In the genomic region with DNA sequence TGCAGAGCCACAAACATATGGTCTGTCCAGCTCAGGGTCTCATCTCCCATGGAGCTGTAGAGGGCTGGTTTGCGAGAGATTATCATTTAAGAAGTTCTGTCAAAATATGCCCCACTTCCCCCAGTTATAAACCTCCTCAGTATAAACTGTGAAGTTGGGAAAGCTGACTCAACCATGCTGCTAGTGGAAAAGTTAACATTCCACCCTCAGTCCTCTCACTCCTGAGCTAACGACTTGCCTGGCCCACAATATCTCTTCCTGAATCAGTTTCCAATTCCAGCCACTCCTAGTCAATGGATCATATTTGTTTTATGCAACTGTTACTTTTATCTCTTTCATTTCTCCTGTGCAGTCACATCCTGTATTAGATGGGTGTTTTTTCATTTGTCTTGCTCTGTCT, we compare ENCODE assay signal across 21 cellular contexts.
DNase-seq lines count a peak whose midpoint lies in the region; ATAC-seq and TF ChIP-seq lines count a peak whose summit lies in the region.
"Had no signal": no experiment of that assay in that cellular context is flagged by ENCODE, and none has a peak within 500 bp of the region (broad histone marks: within the 10 kb centered on the region; RNA-seq: fewer than 3 reads in every experiment).

No MANE protein-coding gene starts in this region.

- no peaks in the 10 kb centered on the region for H3K9me3 ChIP-seq in IMR-90 (ENCODE audit: control insufficient read depth, insufficient read depth, low read length)
- H3K9me3 ChIP-seq: MG63 had no signal

- in situ Hi-C loops in IMR-90 (cut with MboI; ENCODE audit: low sequenced_read_pairs), result no loop called here

- no peak overlapping the region for H2BK20ac ChIP-seq in IMR-90 (ENCODE audit: low read depth, low read length)

- intact Hi-C loops in IMR-90 (cut with micrococcal nuclease), result no loop called here

- TF ChIP-seq CTCF in IMR-90 (conservative IDR thresholded peaks at IDR 0.05; ENCODE audit: low read depth, low read length) (no peak), fibroblast of mammary gland (conservative IDR thresholded peaks at IDR 0.05; ENCODE audit: control insufficient read depth, insufficient read depth, low read depth, low read length) (no peak), omental fat pad (IDR thresholded peaks at IDR 0.05) (no peak)

- TF ChIP-seq RAD21 in IMR-90 (IDR thresholded peaks at IDR 0.05; ENCODE audit: low read length), result no peak

- peaks cover 2% of the 10 kb centered on the region; the same call in 1 of the 2 replicates for H3K4me1 ChIP-seq in IMR-90 (ENCODE audit: control insufficient read depth, insufficient read depth, low read length)

- H2AK9ac ChIP-seq in IMR-90 (replicated peaks; ENCODE audit: low read depth, low read length, poor library complexity), result no peak overlapping the region

- no peak overlapping the region for H3K4me2 ChIP-seq in IMR-90 (ENCODE audit: low read depth, low read length)
- H3K4me2 ChIP-seq: BLaER1 had no signal

- no peak overlapping the region for H3K56ac ChIP-seq in IMR-90 (ENCODE audit: extremely low read depth, insufficient read depth, low read length)

- no peak overlapping the region for H3K4ac ChIP-seq in IMR-90 (ENCODE audit: low read depth, low read length)

- dilution Hi-C loops in IMR-90 (cut with HindIII; ENCODE audit: low sequenced_read_pairs, unreplicated experiment), result no loop called here

- H2BK5ac ChIP-seq in IMR-90 (ENCODE audit: low read depth, low read length, poor library complexity, severe bottlenecking), result no peak overlapping the region

- no peak overlapping the region for H4K91ac ChIP-seq in IMR-90 (ENCODE audit: insufficient read depth, low read depth, low read length)

- no peak overlapping the region for H4K8ac ChIP-seq in IMR-90 (ENCODE audit: low read depth in 2 of 2, low read length in 2 of 2)

- no peak overlapping the region for H3K23ac ChIP-seq in IMR-90 (ENCODE audit: low read depth, low read length)

- no peak overlapping the region for H2AFZ ChIP-seq in IMR-90 (replicated peaks; ENCODE audit: low read length, poor library complexity)

- peak overlapping the region; percentile 49; the same call in 1 of the 2 replicates for H2AK5ac ChIP-seq in IMR-90 (ENCODE audit: low read depth, low read length)

- no peak overlapping the region for H3K18ac ChIP-seq in IMR-90 (ENCODE audit: low read depth, low read length)

- peaks cover 3% of the 10 kb centered on the region; the same call in 1 of the 2 replicates for H3K9me1 ChIP-seq in IMR-90 (ENCODE audit: insufficient read depth, low read length)

- no CpG with 5 or more reads among the region's 2 CpGs for WGBS in IMR-90 (ENCODE audit: extremely low coverage in 2 of 2, insufficient read length in 1 of 2), 2 experiments

- POLR2A ChIA-PET in IMR-90 (lab: Charles Lee; ENCODE audit: unreplicated experiment), result no interaction called here

- no peaks in the 10 kb centered on the region for H3K36me3 ChIP-seq in IMR-90 (ENCODE audit: control insufficient read depth, insufficient read depth, low read length)
- H3K36me3 ChIP-seq: BLaER1, MG63 had no signal

- DNase-seq in EH (ENCODE audit: low read depth), result peak; percentile 54
- DNase-seq in IMR-90, result peak; percentile 53
- DNase-seq in fibroblast of mammary gland (ENCODE audit: low read depth), result peak; percentile 33
- no peak for DNase-seq in omental fat pad (ENCODE audit: low spot score)
- no peak for DNase-seq in activated effector memory CD4-positive, alpha-beta T cell treated with Interleukin-2 at 50 U/mL for 16 hours
- DNase-seq: CD4-positive, CD25-positive, alpha-beta regulatory T cell; DMS153; DND-41; KG1; MG63; NCI-H1105 treated with DMSO at 0.1 percent for 48 hours; NCI-H2029; NCI-H446; NCI-H524 treated with DMSO at 0.1 percent for 48 hours; NCI-H774; SIG-M5 had no signal

- H3K4me3 ChIP-seq in IMR-90 (ENCODE audit: insufficient read depth, low read depth, low read length), result no peak overlapping the region
- no peak overlapping the region for H3K4me3 ChIP-seq in fibroblast of mammary gland (ENCODE audit: control insufficient read depth, low read depth, low read length)
- H3K4me3 ChIP-seq: BLaER1, MG63, SK-N-MC had no signal

- H3K14ac ChIP-seq in IMR-90 (replicated peaks; ENCODE audit: low read depth, low read length), result no peak overlapping the region

- no peak overlapping the region for H3K9ac ChIP-seq in IMR-90 (ENCODE audit: low read depth, low read length)
- H3K9ac ChIP-seq: BLaER1 had no signal

- H4K5ac ChIP-seq in IMR-90 (ENCODE audit: low read depth, low read length), result no peak overlapping the region

- H4K20me1 ChIP-seq in IMR-90 (ENCODE audit: insufficient read depth, low read length), result no peaks in the 10 kb centered on the region
- H4K20me1 ChIP-seq: BLaER1 had no signal

- H2BK120ac ChIP-seq in IMR-90 (ENCODE audit: low read depth, low read length), result no peak overlapping the region

- no peaks in the 10 kb centered on the region for H3K79me1 ChIP-seq in IMR-90 (ENCODE audit: low read depth in 1 of 2, low read length in 2 of 2)

- H3K27ac ChIP-seq in IMR-90 (ENCODE audit: insufficient read depth, low read length), result no peak overlapping the region
- H3K27ac ChIP-seq: BLaER1, SK-N-MC had no signal

- no TSS peak for BruUV-seq in IMR-90 (replicated peaks; lab: Mats Ljungman, UMichigan)

- no peak overlapping the region for H2BK15ac ChIP-seq in IMR-90 (ENCODE audit: low read depth, low read length)

- H3K27me3 ChIP-seq in IMR-90 (ENCODE audit: control insufficient read depth, insufficient read depth, low read length), result no peaks in the 10 kb centered on the region
- H3K27me3 ChIP-seq: BLaER1, MG63 had no signal

- peak; percentile 88 for ATAC-seq in IMR-90 (ENCODE audit: low read depth)
- ATAC-seq in HG02588 (IDR thresholded peaks at IDR 0.05; ENCODE audit: unreplicated experiment), result no peak
- no peak for ATAC-seq in omental fat pad (ENCODE audit: low FRiP score)
- no peak for ATAC-seq in HG02870 (IDR thresholded peaks at IDR 0.05; ENCODE audit: unreplicated experiment)
- ATAC-seq: HCT116 had no signal

- CTCF ChIA-PET in IMR-90 (lab: Yijun Ruan, JAX), result interaction anchor here (1.5 kb wide), 1 partner anchor 20 kb away, joined by 3 read pairs; no protein-coding TSS in a partner anchor

- TF ChIP-seq POLR2A in IMR-90 (IDR thresholded peaks at IDR 0.05; ENCODE audit: low read depth, low read length), result no peak

TF ChIP-seq in IMR-90, 13 proteins besides CTCF, POLR2A, EP300 and RAD21:
- TF ChIP-seq MAFK (IDR thresholded peaks at IDR 0.05; ENCODE audit: low read depth, low read length) (no peak), MXI1 (IDR thresholded peaks at IDR 0.05; ENCODE audit: borderline replicate concordance, low read depth, low read length) (no peak), FOS (IDR thresholded peaks at IDR 0.05; ENCODE audit: low read depth, low read length) (no peak), RCOR1 (IDR thresholded peaks at IDR 0.05; ENCODE audit: insufficient replicate concordance, low read length) (no peak), SMC3 (IDR thresholded peaks at IDR 0.05; ENCODE audit: low read depth, low read length) (no peak), CHD1 (IDR thresholded peaks at IDR 0.05; ENCODE audit: low read depth, low read length) (no peak), RFX5 (IDR thresholded peaks at IDR 0.05; ENCODE audit: low read depth, low read length) (no peak), MAZ (IDR thresholded peaks at IDR 0.05; ENCODE audit: borderline replicate concordance, low read depth, low read length) (no peak), USF2 (IDR thresholded peaks at IDR 0.05; ENCODE audit: low read depth, low read length) (no peak), ELK1 (IDR thresholded peaks at IDR 0.05; ENCODE audit: borderline replicate concordance, low read depth, low read length) (no peak), CEBPB (IDR thresholded peaks at IDR 0.05; ENCODE audit: low read depth, low read length) (no peak), NFE2L2 (IDR thresholded peaks at IDR 0.05; ENCODE audit: low read depth, low read length) (no peak), BHLHE40 (IDR thresholded peaks at IDR 0.05; ENCODE audit: low read depth, low read length) (no peak)

Comparison
In these comparisons a context has a peak if more than half of its experiments do, and no peak if none do; other contexts are left out.
1. DNase-seq: peak in EH (single experiment), IMR-90 (single experiment) and fibroblast of mammary gland (single experiment); none in omental fat pad (single experiment) and activated effector memory CD4-positive, alpha-beta T cell treated with Interleukin-2 at 50 U/mL for 16 hours (single experiment).